23 cellular contexts compared by ENCODE assay signal in the genomic region with DNA sequence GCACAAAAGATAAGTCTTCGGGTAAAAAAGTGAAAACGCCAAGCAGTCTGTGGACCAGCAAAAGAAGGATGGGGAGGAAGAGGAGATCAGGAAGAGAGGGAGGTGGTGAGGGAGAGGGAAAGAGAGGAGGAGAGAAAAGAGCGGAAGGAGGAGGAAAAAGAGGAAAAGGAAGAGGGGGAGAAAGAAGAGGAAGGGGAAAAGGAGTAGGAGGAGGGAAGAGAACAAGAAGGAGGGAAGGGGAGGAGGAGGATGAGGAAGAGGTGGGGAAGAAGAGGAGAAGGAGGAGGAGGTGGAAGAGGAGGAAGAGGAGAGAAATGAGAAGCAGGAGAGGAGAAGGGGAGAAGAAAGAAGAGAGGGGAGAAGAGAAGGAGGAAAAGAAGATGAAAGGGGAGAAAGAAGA. TPM values are rescaled to one million over a fixed set of nuclear protein-coding genes. Genes with fewer than 3 reads are reported as not detected.
DNase-seq lines count a peak whose midpoint lies in the region; ATAC-seq lines count a peak whose summit lies in the region.
"Had no signal": no experiment of that assay in that cellular context is flagged by ENCODE, and none has a peak within 500 bp of the region (broad histone marks: within the 10 kb centered on the region; RNA-seq: fewer than 3 reads in every experiment).

No MANE protein-coding gene starts in this region.

- no peak for ATAC-seq in activated naive CD8-positive, alpha-beta T cell treated with anti-CD3 and anti-CD28 coated beads, Interleukin-2, amount 50 U/mL, for 24 hours
- no peak for ATAC-seq in naive thymus-derived CD4-positive, alpha-beta T cell
- no peak for ATAC-seq in GM21360 (IDR thresholded peaks at IDR 0.05; ENCODE audit: unreplicated experiment)
- ATAC-seq: CD8-positive, alpha-beta T cell; GM23338 had no signal

- peaks cover 60 to 95% (median 70%) of the 10 kb centered on the region in 10 experiments for H3K4me1 ChIP-seq in BLaER1 treated with 17β-estradiol and CSF1 and Interleukin-3, amounts not matched to agents 10 nM and 100 nM
- H3K4me1 ChIP-seq in naive thymus-derived CD4-positive, alpha-beta T cell (ENCODE audit: control insufficient read depth in 2 of 2, insufficient read depth in 2 of 2, low read length in 2 of 2), result peaks cover 13 to 40% of the 10 kb centered on the region in 2 donors
- H3K4me1 ChIP-seq: HAP-1, SJSA1 had no signal

- peak overlapping the region in 8 of 11 experiments; percentile 60 to 90 (median 72); a peak in 11 of 22 replicates for H3K4me2 ChIP-seq in BLaER1 treated with 17β-estradiol and CSF1 and Interleukin-3, amounts not matched to agents 10 nM and 100 nM
- H3K4me2 ChIP-seq: GM23338, KMS-11 had no signal

- H3K4me3 ChIP-seq in BLaER1 treated with 17β-estradiol and CSF1 and Interleukin-3, amounts not matched to agents 10 nM and 100 nM, result no peak overlapping the region; a peak in 1 of 20 replicates
- no peak overlapping the region for H3K4me3 ChIP-seq in naive thymus-derived CD4-positive, alpha-beta T cell (ENCODE audit: low read length)
- H3K4me3 ChIP-seq: GM23338, HAP-1, Peyer's patch, SJSA1 had no signal

- no peaks in the 10 kb centered on the region for H3K9me3 Mint-ChIP-seq in activated naive CD8-positive, alpha-beta T cell (ENCODE audit: low read depth)
- H3K9me3 Mint-ChIP-seq in activated naive CD8-positive, alpha-beta T cell treated with anti-CD3 and anti-CD28 coated beads, Interleukin-2, amount 50 U/mL, for 24 hours, result no peaks in the 10 kb centered on the region
- peaks cover 10% of the 10 kb centered on the region for H3K9me3 Mint-ChIP-seq in activated T-helper 1 cell treated with anti-CD3 and anti-CD28 coated beads, Interleukin-12 subunit alpha, Interleukin-12 subunit beta, Interleukin-2, Interleukin-4 antibody, amounts not matched to agents 30 ng/mL and 10 ng/mL and 1 ng/mL, durations not matched to agents 14 hours and 24 hours and 36 hours
- peaks cover 0 to 14% (median 0%) of the 10 kb centered on the region in 11 donors for H3K9me3 Mint-ChIP-seq in naive thymus-derived CD4-positive, alpha-beta T cell
- H3K9me3 Mint-ChIP-seq: CD8-positive, alpha-beta T cell; GM23338 had no signal

- peaks cover 4% of the 10 kb centered on the region for H3K36me3 Mint-ChIP-seq in activated naive CD8-positive, alpha-beta T cell
- peaks cover 5% of the 10 kb centered on the region for H3K36me3 Mint-ChIP-seq in activated naive CD8-positive, alpha-beta T cell treated with anti-CD3 and anti-CD28 coated beads, Interleukin-2, amount 50 U/mL, for 24 hours (ENCODE audit: low read depth)
- H3K36me3 Mint-ChIP-seq in activated T-helper 1 cell treated with anti-CD3 and anti-CD28 coated beads, Interleukin-12 subunit alpha, Interleukin-12 subunit beta, Interleukin-2, Interleukin-4 antibody, amounts not matched to agents 30 ng/mL and 10 ng/mL and 1 ng/mL, durations not matched to agents 14 hours and 24 hours and 36 hours (ENCODE audit: low read depth), result peaks cover 19% of the 10 kb centered on the region
- H3K36me3 Mint-ChIP-seq in naive thymus-derived CD4-positive, alpha-beta T cell, result peaks cover 0 to 66% (median 0%) of the 10 kb centered on the region in 5 donors
- H3K36me3 Mint-ChIP-seq: CD8-positive, alpha-beta T cell had no signal

- H3K27me3 Mint-ChIP-seq in activated naive CD8-positive, alpha-beta T cell, result no peaks in the 10 kb centered on the region
- no peaks in the 10 kb centered on the region for H3K27me3 Mint-ChIP-seq in activated naive CD8-positive, alpha-beta T cell treated with anti-CD3 and anti-CD28 coated beads, Interleukin-2, amount 50 U/mL, for 24 hours
- H3K27me3 Mint-ChIP-seq in activated T-helper 1 cell treated with anti-CD3 and anti-CD28 coated beads, Interleukin-12 subunit alpha, Interleukin-12 subunit beta, Interleukin-2, Interleukin-4 antibody, amounts not matched to agents 30 ng/mL and 10 ng/mL and 1 ng/mL, durations not matched to agents 14 hours and 24 hours and 36 hours (ENCODE audit: insufficient read depth), result peaks cover 1% of the 10 kb centered on the region
- H3K27me3 Mint-ChIP-seq in naive thymus-derived CD4-positive, alpha-beta T cell, result no peaks in the 10 kb centered on the region

- H3K27ac ChIP-seq in BLaER1 treated with 17β-estradiol and CSF1 and Interleukin-3, amounts not matched to agents 10 nM and 100 nM, result peak overlapping the region in 5 of 11 experiments; percentile 96 to 100 (median 99); a peak in 7 of 22 replicates
- no peak overlapping the region for H3K27ac ChIP-seq in naive thymus-derived CD4-positive, alpha-beta T cell (ENCODE audit: low read depth, low read length)
- H3K27ac ChIP-seq: KMS-11, Peyer's patch, SJSA1 had no signal

- peaks cover 0 to 59% (median 3%) of the 10 kb centered on the region in 11 experiments; a peak in 9 of 22 replicates for H3K36me3 ChIP-seq in BLaER1 treated with 17β-estradiol and CSF1 and Interleukin-3, amounts not matched to agents 10 nM and 100 nM
- no peaks in the 10 kb centered on the region for H3K36me3 ChIP-seq in naive thymus-derived CD4-positive, alpha-beta T cell (ENCODE audit: control insufficient read depth in 2 of 3, insufficient read depth in 3 of 3, low read length in 3 of 3)
- H3K36me3 ChIP-seq: HAP-1, Peyer's patch, SJSA1 had no signal

- peaks cover 0 to 5% (median 0%) of the 10 kb centered on the region in 11 experiments; a peak in 2 of 22 replicates for H4K20me1 ChIP-seq in BLaER1 treated with 17β-estradiol and CSF1 and Interleukin-3, amounts not matched to agents 10 nM and 100 nM

- peaks cover 0 to 22% (median 6%) of the 10 kb centered on the region in 11 experiments; a peak in 7 of 22 replicates for H3K9me3 ChIP-seq in BLaER1 treated with 17β-estradiol and CSF1 and Interleukin-3, amounts not matched to agents 10 nM and 100 nM (replicated peaks in 1 of 11)
- H3K9me3 ChIP-seq in naive thymus-derived CD4-positive, alpha-beta T cell (ENCODE audit: control insufficient read depth in 2 of 3, low read length in 3 of 3), result no peaks in the 10 kb centered on the region
- H3K9me3 ChIP-seq: HAP-1, Peyer's patch, SJSA1 had no signal

- peaks cover 60% of the 10 kb centered on the region for H3K4me1 Mint-ChIP-seq in activated naive CD8-positive, alpha-beta T cell (ENCODE audit: low read depth)
- H3K4me1 Mint-ChIP-seq in activated naive CD8-positive, alpha-beta T cell treated with anti-CD3 and anti-CD28 coated beads, Interleukin-2, amount 50 U/mL, for 24 hours, result peaks cover 53% of the 10 kb centered on the region
- peaks cover 63% of the 10 kb centered on the region for H3K4me1 Mint-ChIP-seq in activated T-helper 1 cell treated with anti-CD3 and anti-CD28 coated beads, Interleukin-12 subunit alpha, Interleukin-12 subunit beta, Interleukin-2, Interleukin-4 antibody, amounts not matched to agents 30 ng/mL and 10 ng/mL and 1 ng/mL, durations not matched to agents 14 hours and 24 hours and 36 hours (ENCODE audit: low read depth)
- peaks cover 42 to 90% (median 83%) of the 10 kb centered on the region in 7 donors for H3K4me1 Mint-ChIP-seq in naive thymus-derived CD4-positive, alpha-beta T cell

- intact Hi-C loops in activated T-helper 1 cell treated with anti-CD3 and anti-CD28 coated beads, Interleukin-12 subunit alpha, Interleukin-12 subunit beta, Interleukin-2, Interleukin-4 antibody, amounts not matched to agents 30 ng/mL and 10 ng/mL and 1 ng/mL, durations not matched to agents 14 hours and 24 hours and 36 hours (cut with micrococcal nuclease), result no loop called here
- intact Hi-C loops in naive thymus-derived CD4-positive, alpha-beta T cell (cut with micrococcal nuclease), result no loop called here

- no peak overlapping the region for H3K9ac ChIP-seq in BLaER1 treated with 17β-estradiol and CSF1 and Interleukin-3, amounts not matched to agents 10 nM and 100 nM
- H3K9ac ChIP-seq: KMS-11 had no signal

- no peaks in the 10 kb centered on the region for H3K27me3 ChIP-seq in BLaER1 treated with 17β-estradiol and CSF1 and Interleukin-3, amounts not matched to agents 10 nM and 100 nM
- H3K27me3 ChIP-seq in naive thymus-derived CD4-positive, alpha-beta T cell (ENCODE audit: control insufficient read depth in 2 of 2, insufficient read depth in 2 of 2, low read length in 2 of 2), result no peaks in the 10 kb centered on the region
- H3K27me3 ChIP-seq: Peyer's patch, SJSA1 had no signal

- DNase-seq in activated naive CD8-positive, alpha-beta T cell treated with anti-CD3 and anti-CD28 coated beads, Interleukin-2, amount 50 U/mL, for 24 hours, result no peak
- DNase-seq in activated T-helper 1 cell treated with anti-CD3 and anti-CD28 coated beads, Interleukin-12 subunit alpha, Interleukin-12 subunit beta, Interleukin-2, Interleukin-4 antibody, amounts not matched to agents 30 ng/mL and 10 ng/mL and 1 ng/mL, durations not matched to agents 14 hours and 24 hours and 36 hours (ENCODE audit: low spot score), result no peak
- no peak for DNase-seq in naive thymus-derived CD4-positive, alpha-beta T cell
- DNase-seq in T-helper 1 cell, result no peak
- DNase-seq in CD1c-positive myeloid dendritic cell (ENCODE audit: extremely low spot score), result no peak
- DNase-seq: CD8-positive, alpha-beta T cell; DMS153; NCI-H1694; NCI-H2081 treated with DMSO at 0.1 percent for 48 hours; NCI-H2171 treated with DMSO at 0.1 percent for 48 hours; NCI-H446; NCI-H526; Peyer's patch had no signal

- POLR2A ChIA-PET in naive thymus-derived CD4-positive, alpha-beta T cell (lab: Charles Lee), result no interaction called here

- CTCF ChIA-PET in naive thymus-derived CD4-positive, alpha-beta T cell (lab: Charles Lee), result no interaction called here

- H3K4me3 Mint-ChIP-seq in activated naive CD8-positive, alpha-beta T cell, result no peak overlapping the region
- H3K4me3 Mint-ChIP-seq in activated naive CD8-positive, alpha-beta T cell treated with anti-CD3 and anti-CD28 coated beads, Interleukin-2, amount 50 U/mL, for 24 hours, result no peak overlapping the region
- H3K4me3 Mint-ChIP-seq in activated T-helper 1 cell treated with anti-CD3 and anti-CD28 coated beads, Interleukin-12 subunit alpha, Interleukin-12 subunit beta, Interleukin-2, Interleukin-4 antibody, amounts not matched to agents 30 ng/mL and 10 ng/mL and 1 ng/mL, durations not matched to agents 14 hours and 24 hours and 36 hours, result no peak overlapping the region
- peak overlapping the region in 1 of 10 donors; percentile 35 for H3K4me3 Mint-ChIP-seq in naive thymus-derived CD4-positive, alpha-beta T cell
- H3K4me3 Mint-ChIP-seq: CD8-positive, alpha-beta T cell; GM23338 had no signal

- peak overlapping the region; percentile 59 for H3K27ac Mint-ChIP-seq in activated naive CD8-positive, alpha-beta T cell
- H3K27ac Mint-ChIP-seq in activated naive CD8-positive, alpha-beta T cell treated with anti-CD3 and anti-CD28 coated beads, Interleukin-2, amount 50 U/mL, for 24 hours, result no peak overlapping the region
- peak overlapping the region; percentile 10 for H3K27ac Mint-ChIP-seq in activated T-helper 1 cell treated with anti-CD3 and anti-CD28 coated beads, Interleukin-12 subunit alpha, Interleukin-12 subunit beta, Interleukin-2, Interleukin-4 antibody, amounts not matched to agents 30 ng/mL and 10 ng/mL and 1 ng/mL, durations not matched to agents 14 hours and 24 hours and 36 hours
- H3K27ac Mint-ChIP-seq in naive thymus-derived CD4-positive, alpha-beta T cell, result peak overlapping the region in 8 of 9 donors; percentile 7 to 86 (median 62)
- H3K27ac Mint-ChIP-seq: GM23338 had no signal

RNA-seq across cellular contexts. Expression of a gene that starts 6.5 kb away (rescaled TPM):
- 1.1 and 1.2 TPM in 2 replicates for total RNA-seq in activated T-helper 1 cell treated with anti-CD3 and anti-CD28 coated beads, Interleukin-12 subunit alpha, Interleukin-12 subunit beta, Interleukin-2, Interleukin-4 antibody, amounts not matched to agents 30 ng/mL and 10 ng/mL and 1 ng/mL, durations not matched to agents 14 hours and 24 hours and 36 hours
- 10 to 100 TPM in 2 of 5 experiments, 1 to 10 TPM in 3; 1.5 to 19.6 (median 4.5) TPM for total RNA-seq in naive thymus-derived CD4-positive, alpha-beta T cell
- 1 to 10 TPM; 5.4 to 9.7 TPM for polyA plus RNA-seq in naive thymus-derived CD4-positive, alpha-beta T cell
- total RNA-seq: G401, GM23338, HT1080, MCF 10A, SJSA1 had no signal
